Comparison of ENCODE assay signal across 11 cellular contexts in genomic region chr11:80097146-80097545, GRCh38.
A peak's percentile ranks its signal among the peaks of the same experiment; 100 is the strongest.
DNase-seq lines count a peak whose midpoint lies in the region; FAIRE-seq and TF ChIP-seq lines count a peak whose summit lies in the region.
"Had no signal": no experiment of that assay in that cellular context is flagged by ENCODE, and none has a peak within 500 bp of the region (broad histone marks: within the 10 kb centered on the region; RNA-seq: fewer than 3 reads in every experiment).

No MANE protein-coding gene starts in this region.

- TSS peak; percentile 50 for BruUV-seq in PC-9 (replicated peaks; lab: Mats Ljungman, UMichigan)

- H3K9ac ChIP-seq in fibroblast of lung (ENCODE audit: insufficient read depth, low read length) = no peak overlapping the region
- no peak overlapping the region for H3K9ac ChIP-seq in skeletal muscle satellite cell (ENCODE audit: low read depth, low read length)
- H3K9ac ChIP-seq: BLaER1 treated with 17β-estradiol and CSF1 and Interleukin-3, amounts not matched to agents 10 nM and 100 nM had no signal

- H3K4me1 ChIP-seq in PC-9 (replicated peaks; ENCODE audit: insufficient read depth) (no peaks in the 10 kb centered on the region), fibroblast of lung (ENCODE audit: control insufficient read depth, extremely low read depth, insufficient read depth, low read length) (peaks cover 6% of the 10 kb centered on the region), skeletal muscle satellite cell (ENCODE audit: control insufficient read depth, insufficient read depth, low read length) (peaks cover 17% of the 10 kb centered on the region)
- H3K4me1 ChIP-seq: BLaER1 treated with 17β-estradiol and CSF1 and Interleukin-3, amounts not matched to agents 10 nM and 100 nM had no signal

- H3K9me3 ChIP-seq in PC-9 (ENCODE audit: insufficient read depth, low read depth) = no peaks in the 10 kb centered on the region
- no peaks in the 10 kb centered on the region for H3K9me3 ChIP-seq in fibroblast of lung (ENCODE audit: control insufficient read depth, insufficient read depth, low read depth, low read length)
- no peaks in the 10 kb centered on the region for H3K9me3 ChIP-seq in skeletal muscle satellite cell (replicated peaks; ENCODE audit: low read length)
- H3K9me3 ChIP-seq: BLaER1 treated with 17β-estradiol and CSF1 and Interleukin-3, amounts not matched to agents 10 nM and 100 nM had no signal

- no peak overlapping the region for H2AFZ ChIP-seq in PC-9
- no peak overlapping the region for H2AFZ ChIP-seq in fibroblast of lung (ENCODE audit: low read length)

- no peaks in the 10 kb centered on the region for H3K9me3 Mint-ChIP-seq in osteocyte (ENCODE audit: unreplicated experiment)

- H3K79me2 ChIP-seq in PC-9 (ENCODE audit: low read depth) (no peaks in the 10 kb centered on the region), fibroblast of lung (ENCODE audit: control insufficient read depth, insufficient read depth, low read length) (no peaks in the 10 kb centered on the region)

- H3K4me1 Mint-ChIP-seq in osteocyte (ENCODE audit: unreplicated experiment) = peaks cover 4% of the 10 kb centered on the region
- H3K4me1 Mint-ChIP-seq: CD4-positive, CD25-positive, alpha-beta regulatory T cell had no signal

- H4K20me1 ChIP-seq in PC-9 (ENCODE audit: insufficient read depth) (no peaks in the 10 kb centered on the region), fibroblast of lung (ENCODE audit: control insufficient read depth, extremely low read depth, insufficient read depth, low read length) (no peaks in the 10 kb centered on the region)
- H4K20me1 ChIP-seq: BLaER1 treated with 17β-estradiol and CSF1 and Interleukin-3, amounts not matched to agents 10 nM and 100 nM had no signal

- TF ChIP-seq CTCF in PC-9 (conservative IDR thresholded peaks at IDR 0.05) (no peak), fibroblast of lung (conservative IDR thresholded peaks at IDR 0.05 in 1 of 2, IDR thresholded peaks at IDR 0.05 in 1 of 2; ENCODE audit: low read depth in 1 of 2, low read length in 2 of 2) (no peak), osteocyte (IDR thresholded peaks at IDR 0.05) (no peak)

- DNase-seq in HTR-8/SVneo (ENCODE audit: insufficient read length, low spot score) = no peak
- peak in 1 of 2 experiments; percentile 29 for DNase-seq in PC-9
- DNase-seq in fibroblast of lung (ENCODE audit: low read depth in 2 of 2) = no peak
- no peak for DNase-seq in SIG-M5 (lab: John Stamatoyannopoulos, UW)
- no peak for DNase-seq in dedifferentiated amniotic fluid mesenchymal stem cell (ENCODE audit: extremely low spot score)
- DNase-seq in osteocyte (ENCODE audit: extremely low spot score, unreplicated experiment) = no peak
- DNase-seq: Calu3; CD4-positive, CD25-positive, alpha-beta regulatory T cell; DMS 273 treated with DMSO at 0.1 percent for 48 hours had no signal

- no peak overlapping the region for H3K4me2 ChIP-seq in PC-9
- H3K4me2 ChIP-seq in fibroblast of lung (ENCODE audit: extremely low read depth, insufficient read depth, low read length) = peak overlapping the region; percentile 3
- peak overlapping the region; percentile 9 for H3K4me2 ChIP-seq in skeletal muscle satellite cell (ENCODE audit: low read length)
- H3K4me2 ChIP-seq: BLaER1 treated with 17β-estradiol and CSF1 and Interleukin-3, amounts not matched to agents 10 nM and 100 nM had no signal

- POLR2A ChIA-PET in PC-9 (lab: Charles Lee; ENCODE audit: unreplicated experiment) = interaction anchor here (0.6 kb wide), 2 partner anchors 69 to 541 kb away, joined by 3 read pairs; no protein-coding TSS in a partner anchor

- H3K9me2 ChIP-seq in PC-9 (ENCODE audit: insufficient read depth) = no peaks in the 10 kb centered on the region

- intact Hi-C loops in PC-9 (cut with micrococcal nuclease; ENCODE audit: unreplicated experiment) = no loop called here

- CTCF ChIA-PET in PC-9 (lab: Charles Lee) = no interaction called here

- no peaks in the 10 kb centered on the region for H3K27me3 Mint-ChIP-seq in osteocyte (ENCODE audit: unreplicated experiment)
- H3K27me3 Mint-ChIP-seq: CD4-positive, CD25-positive, alpha-beta regulatory T cell had no signal

- H3K4me3 ChIP-seq in PC-9 (no peak overlapping the region), fibroblast of lung (replicated peaks in 1 of 4; ENCODE audit: control extremely low read depth in 1 of 4, insufficient read depth in 1 of 4, low read depth in 3 of 4, low read length in 4 of 4) (no peak overlapping the region), skeletal muscle satellite cell (ENCODE audit: low read length) (no peak overlapping the region)
- H3K4me3 ChIP-seq: BLaER1 treated with 17β-estradiol and CSF1 and Interleukin-3, amounts not matched to agents 10 nM and 100 nM had no signal

- H3K27ac ChIP-seq in PC-9 (no peak overlapping the region), fibroblast of lung (ENCODE audit: insufficient read depth, low read length) (no peak overlapping the region)
- H3K27ac ChIP-seq: BLaER1 treated with 17β-estradiol and CSF1 and Interleukin-3, amounts not matched to agents 10 nM and 100 nM had no signal

- H3K27ac Mint-ChIP-seq in osteocyte (ENCODE audit: unreplicated experiment) = no peak overlapping the region
- H3K27ac Mint-ChIP-seq: CD4-positive, CD25-positive, alpha-beta regulatory T cell had no signal

- H3F3A ChIP-seq in PC-9 (ENCODE audit: insufficient read depth, low read depth) = no peaks in the 10 kb centered on the region

- H3K27me3 ChIP-seq in PC-9 (ENCODE audit: insufficient read depth, low read depth) = no peaks in the 10 kb centered on the region
- no peaks in the 10 kb centered on the region for H3K27me3 ChIP-seq in fibroblast of lung (ENCODE audit: control insufficient read depth, insufficient read depth, low read length)
- no peaks in the 10 kb centered on the region for H3K27me3 ChIP-seq in skeletal muscle satellite cell (ENCODE audit: control insufficient read depth, insufficient read depth, low read length)
- H3K27me3 ChIP-seq: BLaER1 treated with 17β-estradiol and CSF1 and Interleukin-3, amounts not matched to agents 10 nM and 100 nM had no signal

- no peak overlapping the region for H3K4me3 Mint-ChIP-seq in osteocyte (ENCODE audit: unreplicated experiment)
- H3K4me3 Mint-ChIP-seq: CD4-positive, CD25-positive, alpha-beta regulatory T cell had no signal

- peak; percentile 48 for FAIRE-seq in HTR-8/SVneo (lab: Jason Lieb, UNC)

- H3K36me3 Mint-ChIP-seq in osteocyte (ENCODE audit: unreplicated experiment) = no peaks in the 10 kb centered on the region
- H3K36me3 Mint-ChIP-seq: CD4-positive, CD25-positive, alpha-beta regulatory T cell had no signal

- H3K36me3 ChIP-seq in PC-9 (ENCODE audit: low read depth) (no peaks in the 10 kb centered on the region), fibroblast of lung (ENCODE audit: control insufficient read depth, insufficient read depth, low read length) (no peaks in the 10 kb centered on the region), skeletal muscle satellite cell (ENCODE audit: insufficient read depth, low read length) (no peaks in the 10 kb centered on the region)
- H3K36me3 ChIP-seq: BLaER1 treated with 17β-estradiol and CSF1 and Interleukin-3, amounts not matched to agents 10 nM and 100 nM had no signal
